In genomic region chr17:42142371-42142896, GRCh38 we compare ENCODE assay signal across 1 cellular context.
A peak's percentile ranks its signal among the peaks of the same experiment; 100 is the strongest.
TF ChIP-seq lines count a peak whose summit lies in the region.

No MANE protein-coding gene starts in this region.

TF ChIP-seq in IMR-90, 13 proteins besides CTCF, POLR2A, EP300 and RAD21 (continued from another document):
- TF ChIP-seq MXI1 (IDR thresholded peaks at IDR 0.05; ENCODE audit: borderline replicate concordance, low read depth, low read length) (peak; percentile 63; the same call in 1 of the 2 replicates), MAFK (IDR thresholded peaks at IDR 0.05; ENCODE audit: low read depth, low read length) (0 out of 2 replicates have a peak, but pooled peaks have one; percentile 8), NFE2L2 (IDR thresholded peaks at IDR 0.05; ENCODE audit: low read depth, low read length) (no peak), CEBPB (IDR thresholded peaks at IDR 0.05; ENCODE audit: low read depth, low read length) (no peak), ELK1 (IDR thresholded peaks at IDR 0.05; ENCODE audit: borderline replicate concordance, low read depth, low read length) (no peak), BHLHE40 (IDR thresholded peaks at IDR 0.05; ENCODE audit: low read depth, low read length) (peak; percentile 19; the same call in 1 of the 2 replicates)
